8 cellular contexts compared by ENCODE assay signal in genomic region chr1:2546515-2547209, GRCh38. TPM values are rescaled to one million over a fixed set of nuclear protein-coding genes. Genes with fewer than 3 reads are reported as not detected.
DNase-seq lines count a peak whose midpoint lies in the region; ATAC-seq and TF ChIP-seq lines count a peak whose summit lies in the region.

No MANE protein-coding gene starts in this region.

- no peaks in the 10 kb centered on the region for H3K27me3 Mint-ChIP-seq in CD8-positive, alpha-beta T cell (ENCODE audit: low read depth)
- H3K27me3 Mint-ChIP-seq in nephron progenitor cell (ENCODE audit: low read depth, poor library complexity) = no peaks in the 10 kb centered on the region

- H3K9me3 ChIP-seq in CD8-positive, alpha-beta T cell (ENCODE audit: low read length) = no peaks in the 10 kb centered on the region
- H3K9me3 ChIP-seq in Peyer's patch = no peaks in the 10 kb centered on the region
- no peaks in the 10 kb centered on the region for H3K9me3 ChIP-seq in stomach smooth muscle (ENCODE audit: control insufficient read depth in 2 of 2, low read length in 2 of 2)

- H3K36me3 ChIP-seq in CD8-positive, alpha-beta T cell (ENCODE audit: insufficient read depth, low read length) = no peaks in the 10 kb centered on the region
- H3K36me3 ChIP-seq in Peyer's patch (peaks cover 0 to 5% (median 0%) of the 10 kb centered on the region in 3 donors), stomach smooth muscle (ENCODE audit: control insufficient read depth in 2 of 2, insufficient read depth in 2 of 2, low read length in 2 of 2) (no peaks in the 10 kb centered on the region)

- H3K9ac ChIP-seq in stomach smooth muscle (ENCODE audit: low read length in 2 of 2) = no peak overlapping the region

- H3K4me1 ChIP-seq in CD8-positive, alpha-beta T cell (ENCODE audit: insufficient read depth, low read length) = peaks cover 37% of the 10 kb centered on the region
- H3K4me1 ChIP-seq in Peyer's patch (peaks cover 0 to 68% (median 24%) of the 10 kb centered on the region in 4 donors), stomach smooth muscle (ENCODE audit: control insufficient read depth, insufficient read depth, low read length) (peaks cover 51% of the 10 kb centered on the region)

- peak overlapping the region; percentile 87 for H3K4me3 ChIP-seq in CD8-positive, alpha-beta T cell (ENCODE audit: low read depth, low read length)
- H3K4me3 ChIP-seq in Peyer's patch (peak overlapping the region; percentile 59 to 85 (median 62)), fibroblast of pulmonary artery (replicated peaks; ENCODE audit: low read depth, low read length) (peak overlapping the region; percentile 45), stomach smooth muscle (ENCODE audit: low read length in 2 of 2) (peak overlapping the region in 1 of 2 donors; percentile 67)

- H3K27me3 ChIP-seq in CD8-positive, alpha-beta T cell (ENCODE audit: insufficient read depth, low read length) = no peaks in the 10 kb centered on the region
- H3K27me3 ChIP-seq in Peyer's patch (no peaks in the 10 kb centered on the region), stomach smooth muscle (ENCODE audit: control insufficient read depth in 1 of 2, insufficient read depth in 2 of 2, low read length in 2 of 2) (peaks cover 10 to 46% of the 10 kb centered on the region in 2 donors)

- no peaks in the 10 kb centered on the region for H3K9me3 Mint-ChIP-seq in CD8-positive, alpha-beta T cell
- H3K9me3 Mint-ChIP-seq in nephron progenitor cell = no peaks in the 10 kb centered on the region

- intact Hi-C loops in CD8-positive, alpha-beta T cell (cut with DNase I, micrococcal nuclease) = loop anchor here (1.0 to 10.0 kb wide), 6 partner anchors 20 to 628 kb away; partner anchors contain the start of genes FAAP20 (in 1 of the 2), PANK4 (in 1 of the 2) and TMEM52 (in 1 of the 2)

- peak overlapping the region; percentile 96 for H3K27ac Mint-ChIP-seq in CD8-positive, alpha-beta T cell
- H3K27ac Mint-ChIP-seq in nephron progenitor cell = no peak overlapping the region

- peak; percentile 30 to 73 for TF ChIP-seq POLR2A in Peyer's patch (IDR thresholded peaks at IDR 0.05)

- peaks cover 27% of the 10 kb centered on the region for H3K4me1 Mint-ChIP-seq in CD8-positive, alpha-beta T cell (ENCODE audit: low read depth)
- peaks cover 44% of the 10 kb centered on the region for H3K4me1 Mint-ChIP-seq in nephron progenitor cell

- POLR2A ChIA-PET in CD8-positive, alpha-beta T cell (lab: Charles Lee) = interaction anchor here (0.8 to 12.0 kb wide), 15 partner anchors 10 to 352 kb away, joined by 3 to 174 read pairs (median 5); partner anchors contain the start of genes FAAP20, HES5, MORN1 and PANK4

- no peak for TF ChIP-seq CTCF in CD8-positive, alpha-beta T cell (IDR thresholded peaks at IDR 0.05)
- TF ChIP-seq CTCF in Peyer's patch (IDR thresholded peaks at IDR 0.05) (peak in 5 of 6 experiments; percentile 3 to 36 (median 33)), fibroblast of pulmonary artery (IDR thresholded peaks at IDR 0.05; ENCODE audit: low read length, missing control alignments) (no peak), nephron progenitor cell (IDR thresholded peaks at IDR 0.05) (no peak)

- peak; percentile 69 to 90 (median 82) for DNase-seq in CD8-positive, alpha-beta T cell
- DNase-seq in HT1080 (ENCODE audit: low read depth) = peak; percentile 93
- peak; percentile 93 to 96 (median 93) for DNase-seq in Peyer's patch
- DNase-seq in activated T-helper 9 cell treated with anti-CD3 and anti-CD28 coated beads, Interleukin-2, amount 50 U/mL, for 16 hours (ENCODE audit: low read depth) = peak; percentile 64
- DNase-seq in fibroblast of pulmonary artery (ENCODE audit: low read depth) = peak; percentile 43
- peak; percentile 64 for DNase-seq in nephron progenitor cell

- CTCF ChIA-PET in CD8-positive, alpha-beta T cell (lab: Charles Lee) = interaction anchor here (0.9 to 5.6 kb wide), 16 partner anchors 10 to 343 kb away, joined by 3 to 45 read pairs (median 8); partner anchors contain the start of genes HES5, PANK4, PEX10 and TNFRSF14

- H3K36me3 Mint-ChIP-seq in CD8-positive, alpha-beta T cell = no peaks in the 10 kb centered on the region
- H3K36me3 Mint-ChIP-seq in nephron progenitor cell (ENCODE audit: low read depth) = no peaks in the 10 kb centered on the region

- peak overlapping the region; percentile 91 for H3K4me3 Mint-ChIP-seq in CD8-positive, alpha-beta T cell
- peak overlapping the region; percentile 71 for H3K4me3 Mint-ChIP-seq in nephron progenitor cell

- peak overlapping the region; percentile 79 for H3K27ac ChIP-seq in CD8-positive, alpha-beta T cell (ENCODE audit: low read depth, low read length)
- peak overlapping the region; percentile 94 to 99 (median 97) for H3K27ac ChIP-seq in Peyer's patch
- peak overlapping the region; percentile 77 for H3K27ac ChIP-seq in stomach smooth muscle (ENCODE audit: low read length)

- ATAC-seq in CD8-positive, alpha-beta T cell = peak; percentile 62
- ATAC-seq in GM19467 (IDR thresholded peaks at IDR 0.05; ENCODE audit: unreplicated experiment) = peak; percentile 27

RNA-seq across cellular contexts. Expression of gene TNFRSF14, which starts 9.5 kb away (rescaled TPM):
- 100 to 1,000 TPM; 158 to 160 TPM for total RNA-seq in CD8-positive, alpha-beta T cell
- total RNA-seq in HT1080 (2014; rRNA removed; shearing (Covaris generic)) = 6.6 and 16.6 TPM in 2 replicates
- polyA plus RNA-seq in HT1080 (2015; cell fraction: cytosol; rRNA removed) = 10.9 and 12.5 TPM in 2 replicates
- polyA plus RNA-seq in HT1080 (2015; cell fraction: nucleus; rRNA removed) = 47.4 and 54.0 TPM in 2 replicates
- 100 to 1,000 TPM; 231 to 532 (median 316) TPM for total RNA-seq in Peyer's patch

RNA-seq across cellular contexts. Expression of gene HES5, which starts 16.6 kb away (rescaled TPM):
- total RNA-seq in CD8-positive, alpha-beta T cell = not detected
- total RNA-seq in HT1080 (2014; rRNA removed; shearing (Covaris generic)) = not detected in 2 replicates
- not detected in 2 replicates for polyA plus RNA-seq in HT1080 (2015; cell fraction: cytosol; rRNA removed)
- polyA plus RNA-seq in HT1080 (2015; cell fraction: nucleus; rRNA removed) = not detected in 2 replicates
- total RNA-seq in Peyer's patch = under 1 TPM in 1 of 4 donors, not detected in 3; 0.88 TPM

RNA-seq across cellular contexts. Expression of gene PANK4, which starts 20.3 kb away (rescaled TPM):
- 10 to 100 TPM; 44.1 to 44.8 TPM for total RNA-seq in CD8-positive, alpha-beta T cell
- total RNA-seq in HT1080 (2014; rRNA removed; shearing (Covaris generic)) = 22.5 and 27.5 TPM in 2 replicates
- polyA plus RNA-seq in HT1080 (2015; cell fraction: cytosol; rRNA removed) = 14.1 and 14.8 TPM in 2 replicates
- polyA plus RNA-seq in HT1080 (2015; cell fraction: nucleus; rRNA removed) = 61.7 and 62.5 TPM in 2 replicates
- total RNA-seq in Peyer's patch = 10 to 100 TPM; 43.4 to 82.5 (median 70.5) TPM

RNA-seq across cellular contexts. Expression of gene PRXL2B, which starts 39.9 kb away (rescaled TPM):
- 10 to 100 TPM; 13.5 to 15.9 TPM for total RNA-seq in CD8-positive, alpha-beta T cell
- total RNA-seq in HT1080 (2014; rRNA removed; shearing (Covaris generic)) = 17.7 and 21.1 TPM in 2 replicates
- polyA plus RNA-seq in HT1080 (2015; cell fraction: cytosol; rRNA removed) = 13.7 and 14.6 TPM in 2 replicates
- polyA plus RNA-seq in HT1080 (2015; cell fraction: nucleus; rRNA removed) = 12.0 and 16.9 TPM in 2 replicates
- total RNA-seq in Peyer's patch = 10 to 100 TPM; 41.3 to 79.5 (median 59.0) TPM

Comparison
In these comparisons a context has a peak if more than half of its experiments do, and no peak if none do; other contexts are left out.
1. DNase-seq: peak in every context shown above with its lines; median percentile 93 in HT1080; 93 in Peyer's patch; 82 in CD8-positive, alpha-beta T cell; 64 in activated T-helper 9 cell treated with anti-CD3 and anti-CD28 coated beads, Interleukin-2, amount 50 U/mL, for 16 hours; 64 in nephron progenitor cell; 43 in fibroblast of pulmonary artery.
2. CTCF ChIP-seq: peak in Peyer's patch (5 of 6); none in CD8-positive, alpha-beta T cell (single experiment), fibroblast of pulmonary artery (single experiment) and nephron progenitor cell (single experiment).
3. Peak in every context shown above with its lines, with median percentiles within 50 percentile points of each other: H3K27ac ChIP-seq.